8 cellular contexts compared by ENCODE assay signal in genomic region chr18:57581301-57581934, GRCh38. TPM values are rescaled to one million over a fixed set of nuclear protein-coding genes. Genes with fewer than 3 reads are reported as not detected.
A peak's percentile ranks its signal among the peaks of the same experiment; 100 is the strongest.
DNase-seq lines count a peak whose midpoint lies in the region; ATAC-seq and TF ChIP-seq lines count a peak whose summit lies in the region.

No MANE protein-coding gene starts in this region.

- H3K4me3 ChIP-seq in PC-3 (ENCODE audit: low read length), result no peak overlapping the region

- no peak overlapping the region for H3K27ac ChIP-seq in PC-3 (ENCODE audit: low read length)

- H3K4me2 ChIP-seq in PC-3 (ENCODE audit: low read length), result no peak overlapping the region

- POLR2A ChIA-PET in PC-3 (lab: Charles Lee; ENCODE audit: unreplicated experiment), result no interaction called here

- no TSS peak for BruUV-seq in PC-3 (replicated peaks; lab: Mats Ljungman, UMichigan)

- H3K27me3 ChIP-seq in PC-3 (ENCODE audit: low read length), result no peaks in the 10 kb centered on the region

- no peak overlapping the region for H2AFZ ChIP-seq in PC-3 (ENCODE audit: low read length)

- no peaks in the 10 kb centered on the region for H4K20me1 ChIP-seq in PC-3 (ENCODE audit: low read length)

- DNase-seq in Kasumi-1 (lab: John Stamatoyannopoulos, UW), result peak; percentile 92 to 95
- peak; percentile 57 for DNase-seq in left kidney (ENCODE audit: low read depth, low spot score)
- no peak for DNase-seq in PC-3
- DNase-seq in NCI-H1930 (lab: John Stamatoyannopoulos, UW), result no peak
- no peak for DNase-seq in stimulated activated CD4-positive, alpha-beta T cell treated with anti-CD3 and anti-CD28 coated beads, Interleukin-2, amount 100 ng/mL, for 48 hours
- DNase-seq in activated T-cell treated with anti-CD3 and anti-CD28 coated beads, Interleukin-2, amount 50 U/mL, for 48 hours, result no peak

- no peak overlapping the region for H3K9ac ChIP-seq in PC-3 (ENCODE audit: low read length)

- no peaks in the 10 kb centered on the region for H3K9me2 ChIP-seq in PC-3 (replicated peaks; ENCODE audit: low read length)

- peaks cover 15% of the 10 kb centered on the region for H3K4me1 ChIP-seq in PC-3 (ENCODE audit: insufficient read depth, low read length)

- no peaks in the 10 kb centered on the region for H3K9me3 ChIP-seq in PC-3 (ENCODE audit: low read length)

- CTCF ChIA-PET in PC-3 (lab: Charles Lee), result no interaction called here

- H3F3A ChIP-seq in PC-3 (ENCODE audit: low read length, unreplicated experiment), result no peaks in the 10 kb centered on the region

- intact Hi-C loops in PC-3 (cut with micrococcal nuclease), result no loop called here

- no peaks in the 10 kb centered on the region; the same call in 1 of the 2 replicates for H3K36me3 ChIP-seq in PC-3 (ENCODE audit: low read depth, low read length)

- ATAC-seq in GM18517 (IDR thresholded peaks at IDR 0.05; ENCODE audit: unreplicated experiment) (peak; percentile 87), GM21786 (IDR thresholded peaks at IDR 0.05; ENCODE audit: unreplicated experiment) (peak; percentile 95), PC-3 (no peak)

- peaks cover 21% of the 10 kb centered on the region for H3K79me2 ChIP-seq in PC-3 (ENCODE audit: low read length)

- no peak for TF ChIP-seq CTCF in PC-3 (conservative IDR thresholded peaks at IDR 0.05; ENCODE audit: low read depth, low read length)

RNA-seq across cellular contexts. Expression of gene FECH, which starts 5.1 kb away (rescaled TPM):
- 87.7 and 136 TPM in 2 replicates for total RNA-seq in PC-3 (2014; rRNA removed)

RNA-seq across cellular contexts. Expression of gene NARS1, which starts 40.2 kb away (rescaled TPM):
- 125 and 161 TPM in 2 replicates for total RNA-seq in PC-3 (2014; rRNA removed)

Comparison
In these comparisons a context has a peak if more than half of its experiments do, and no peak if none do; other contexts are left out.
1. DNase-seq: peak in Kasumi-1 (2 of 2) and left kidney (single experiment); none in PC-3 (single experiment), NCI-H1930 (0 of 2), stimulated activated CD4-positive, alpha-beta T cell treated with anti-CD3 and anti-CD28 coated beads, Interleukin-2, amount 100 ng/mL, for 48 hours (0 of 2) and activated T-cell treated with anti-CD3 and anti-CD28 coated beads, Interleukin-2, amount 50 U/mL, for 48 hours (0 of 2).